In genomic region chr11:18792066-18792591, GRCh38 we compare ENCODE assay signal across 12 cellular contexts. TPM values are rescaled to one million over a fixed set of nuclear protein-coding genes. Genes with fewer than 3 reads are reported as not detected.
DNase-seq lines count a peak whose midpoint lies in the region; ATAC-seq and TF ChIP-seq lines count a peak whose summit lies in the region.
"Had no signal": no experiment of that assay in that cellular context is flagged by ENCODE, and none has a peak within 500 bp of the region (broad histone marks: within the 10 kb centered on the region; RNA-seq: fewer than 3 reads in every experiment).

No MANE protein-coding gene starts in this region.

- no peak overlapping the region for H2AK5ac ChIP-seq in mesendoderm (ENCODE audit: low read length)

- H3K9ac ChIP-seq in mesendoderm (ENCODE audit: low read length) = peak overlapping the region; percentile 49

- H3K27ac ChIP-seq in mesendoderm (ENCODE audit: low read depth, low read length) (no peak overlapping the region), thoracic aorta (no peak overlapping the region)

- H4K8ac ChIP-seq in mesendoderm (ENCODE audit: low read depth, low read length) = no peak overlapping the region

- H3K27ac Mint-ChIP-seq in activated naive CD4-positive, alpha-beta T cell treated with anti-CD3 and anti-CD28 coated beads, Interleukin-2, amount 50 U/mL, for 24 hours = no peak overlapping the region
- no peak overlapping the region for H3K27ac Mint-ChIP-seq in activated naive CD4-positive, alpha-beta T cell treated with anti-CD3 and anti-CD28 coated beads, Interleukin-2, amount 50 U/mL, for 72 hours

- H3K36me3 ChIP-seq in mesendoderm (ENCODE audit: control insufficient read depth, insufficient read depth, low read length) (no peaks in the 10 kb centered on the region), thoracic aorta (no peaks in the 10 kb centered on the region)
- H3K36me3 ChIP-seq: BE2C had no signal

- no peak overlapping the region for H2BK120ac ChIP-seq in mesendoderm (ENCODE audit: low read depth, low read length)

- H3K23ac ChIP-seq in mesendoderm (ENCODE audit: low read length) = no peak overlapping the region

- H3K56ac ChIP-seq in mesendoderm (ENCODE audit: low read length) = peak overlapping the region; percentile 66

- peak overlapping the region; percentile 64 for H3K4me2 ChIP-seq in mesendoderm (ENCODE audit: low read length)

- no peaks in the 10 kb centered on the region for H3K79me2 ChIP-seq in mesendoderm (ENCODE audit: control insufficient read depth, insufficient read depth, low read length)

- H4K5ac ChIP-seq in mesendoderm (ENCODE audit: low read length) = no peak overlapping the region

- peak overlapping the region; percentile 36 for H3K4me3 ChIP-seq in mesendoderm (ENCODE audit: low read length)
- H3K4me3 ChIP-seq in thoracic aorta = peak overlapping the region; percentile 36

- no peak overlapping the region for H3K4ac ChIP-seq in mesendoderm (ENCODE audit: low read depth, low read length)

- ATAC-seq in activated naive CD4-positive, alpha-beta T cell treated with anti-CD3 and anti-CD28 coated beads, Interleukin-2, amount 50 U/mL, for 72 hours = no peak
- ATAC-seq in thoracic aorta (ENCODE audit: insufficient number of reproducible peaks, low FRiP score, low read depth) (no peak), GM21447 (IDR thresholded peaks at IDR 0.05; ENCODE audit: unreplicated experiment) (no peak), HG03139 (IDR thresholded peaks at IDR 0.05; ENCODE audit: unreplicated experiment) (no peak)

- H3K27me3 ChIP-seq in mesendoderm (ENCODE audit: insufficient read depth, low read length, poor library complexity) (peaks cover 14% of the 10 kb centered on the region), thoracic aorta (replicated peaks; ENCODE audit: insufficient read depth) (no peaks in the 10 kb centered on the region)

- no peak overlapping the region for H2BK5ac ChIP-seq in mesendoderm (ENCODE audit: low read length)

- TF ChIP-seq POLR2A in erythroblast (IDR thresholded peaks at IDR 0.05; ENCODE audit: low read length) = no peak

- no peaks in the 10 kb centered on the region for H3K36me3 Mint-ChIP-seq in activated naive CD4-positive, alpha-beta T cell treated with anti-CD3 and anti-CD28 coated beads, Interleukin-2, amount 50 U/mL, for 24 hours
- H3K36me3 Mint-ChIP-seq in activated naive CD4-positive, alpha-beta T cell treated with anti-CD3 and anti-CD28 coated beads, Interleukin-2, amount 50 U/mL, for 72 hours = no peaks in the 10 kb centered on the region

- H3K9me3 ChIP-seq in thoracic aorta = no peaks in the 10 kb centered on the region
- H3K9me3 ChIP-seq: BE2C had no signal

- H3K9me3 Mint-ChIP-seq in activated naive CD4-positive, alpha-beta T cell treated with anti-CD3 and anti-CD28 coated beads, Interleukin-2, amount 50 U/mL, for 24 hours = no peaks in the 10 kb centered on the region
- no peaks in the 10 kb centered on the region for H3K9me3 Mint-ChIP-seq in activated naive CD4-positive, alpha-beta T cell treated with anti-CD3 and anti-CD28 coated beads, Interleukin-2, amount 50 U/mL, for 72 hours

- DNase-seq in activated naive CD4-positive, alpha-beta T cell treated with anti-CD3 and anti-CD28 coated beads, Interleukin-2, amount 50 U/mL, for 72 hours (ENCODE audit: low spot score in 2 of 2) = no peak
- DNase-seq in astrocyte of the hippocampus (ENCODE audit: low read depth, low spot score) = peak; percentile 29
- peak; percentile 13 for DNase-seq in mesendoderm
- no peak for DNase-seq in thoracic aorta (ENCODE audit: low spot score)
- no peak for DNase-seq in erythroblast (lab: John Stamatoyannopoulos, UW)
- DNase-seq: activated CD4-positive, alpha-beta T cell treated with anti-CD3 and anti-CD28 coated beads for 48 hours; BE2C; SHP77 had no signal

- H3K79me1 ChIP-seq in mesendoderm (ENCODE audit: low read length) = no peaks in the 10 kb centered on the region

- H3K4me3 Mint-ChIP-seq in activated naive CD4-positive, alpha-beta T cell treated with anti-CD3 and anti-CD28 coated beads, Interleukin-2, amount 50 U/mL, for 24 hours = peak overlapping the region; percentile 8

- H3K18ac ChIP-seq in mesendoderm (ENCODE audit: low read length) = no peak overlapping the region

- TF ChIP-seq CTCF in thoracic aorta (IDR thresholded peaks at IDR 0.05) = no peak

- peaks cover 6% of the 10 kb centered on the region for H3K4me1 Mint-ChIP-seq in activated naive CD4-positive, alpha-beta T cell treated with anti-CD3 and anti-CD28 coated beads, Interleukin-2, amount 50 U/mL, for 24 hours

- H3K4me1 ChIP-seq in mesendoderm (ENCODE audit: control insufficient read depth, low read depth, low read length) = no peaks in the 10 kb centered on the region
- peaks cover 0 to 12% of the 10 kb centered on the region in 2 donors for H3K4me1 ChIP-seq in thoracic aorta (ENCODE audit: control insufficient read depth in 1 of 2, low read depth in 2 of 2)
- H3K4me1 ChIP-seq: BE2C had no signal

- no CpG with 5 or more reads among the region's 34 CpGs for WGBS in mesendoderm (ENCODE audit: extremely low coverage, insufficient coverage, low lambda C conversion rate)

- peaks cover 40% of the 10 kb centered on the region for H3K27me3 Mint-ChIP-seq in activated naive CD4-positive, alpha-beta T cell treated with anti-CD3 and anti-CD28 coated beads, Interleukin-2, amount 50 U/mL, for 24 hours

- no peak overlapping the region for H2BK15ac ChIP-seq in mesendoderm (replicated peaks; ENCODE audit: low read depth)

RNA-seq across cellular contexts. Expression of gene PTPN5, which starts 0.5 kb away (rescaled TPM):
- not detected for total RNA-seq in activated naive CD4-positive, alpha-beta T cell treated with anti-CD3 and anti-CD28 coated beads, Interleukin-2, amount 50 U/mL, for 72 hours
- 0.48 TPM for polyA plus RNA-seq in mesendoderm (2013, experiment 1 of 2)
- 0.63 TPM for polyA plus RNA-seq in mesendoderm (2013, experiment 2 of 2)
- total RNA-seq in thoracic aorta = 1 to 10 TPM; 2.2 to 6.1 TPM
- total RNA-seq: myocyte had no signal

Comparison
In these comparisons a context has a peak if more than half of its experiments do, and no peak if none do; other contexts are left out.
1. DNase-seq: peak in astrocyte of the hippocampus (single experiment) and mesendoderm (single experiment); none in activated naive CD4-positive, alpha-beta T cell treated with anti-CD3 and anti-CD28 coated beads, Interleukin-2, amount 50 U/mL, for 72 hours (0 of 2), thoracic aorta (single experiment) and erythroblast (0 of 2).